ENCODE assay signal across 12 cellular contexts in the genomic region with DNA sequence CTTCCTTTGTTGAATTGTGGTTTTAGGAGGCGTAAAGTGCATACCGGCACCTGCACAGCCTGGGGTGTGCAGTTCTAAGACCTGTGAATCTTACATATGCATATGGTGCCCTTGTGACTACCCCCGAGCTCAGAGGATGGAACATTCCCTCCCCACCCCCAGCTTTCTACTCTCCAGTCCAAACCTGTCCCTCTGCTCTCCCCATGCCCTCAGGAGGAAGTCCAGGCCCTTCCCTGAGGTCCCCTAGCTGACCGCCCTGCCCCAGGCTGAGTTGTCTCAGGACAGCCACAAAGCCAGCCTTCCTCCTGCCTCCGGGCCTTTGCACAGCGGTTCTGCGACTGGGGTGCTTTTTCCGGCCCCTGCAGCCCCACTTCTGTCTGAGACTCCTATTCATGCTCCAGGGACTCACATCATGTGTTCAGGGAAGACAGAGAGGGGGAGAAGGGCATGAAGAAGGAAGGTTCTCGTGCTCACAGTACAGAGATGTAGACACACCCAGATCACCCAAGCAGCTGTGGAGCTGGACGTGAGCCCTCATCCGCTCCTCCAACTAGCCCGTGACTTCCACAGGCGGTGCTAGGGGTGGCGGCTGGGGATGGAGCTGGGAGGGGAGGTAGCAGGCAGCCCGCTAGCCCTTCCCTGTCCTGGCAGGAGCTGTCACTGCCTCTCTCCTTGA. TPM values are rescaled to one million over a fixed set of nuclear protein-coding genes. Genes with fewer than 3 reads are reported as not detected.
DNase-seq lines count a peak whose midpoint lies in the region; ATAC-seq, FAIRE-seq and TF ChIP-seq lines count a peak whose summit lies in the region.
"Had no signal": no experiment of that assay in that cellular context is flagged by ENCODE, and none has a peak within 500 bp of the region (broad histone marks: within the 10 kb centered on the region; RNA-seq: fewer than 3 reads in every experiment).

No MANE protein-coding gene starts in this region.

- TF ChIP-seq POLR2A in IMR-90 (IDR thresholded peaks at IDR 0.05; ENCODE audit: low read depth, low read length) (no peak), GM12891 (IDR thresholded peaks at IDR 0.05; ENCODE audit: low read depth, low read length) (no peak)

- no peak overlapping the region for H4K5ac ChIP-seq in IMR-90 (ENCODE audit: low read depth, low read length)

- H2AK9ac ChIP-seq in IMR-90 (replicated peaks; ENCODE audit: low read depth, low read length, poor library complexity), result no peak overlapping the region

- CTCF ChIA-PET in BJ (lab: Yijun Ruan, JAX) (no interaction called here), IMR-90 (lab: Yijun Ruan, JAX) (no interaction called here)

- no peak overlapping the region for H2BK120ac ChIP-seq in IMR-90 (ENCODE audit: low read depth, low read length)

- H3K79me1 ChIP-seq in IMR-90 (ENCODE audit: low read depth in 1 of 2, low read length in 2 of 2), result no peaks in the 10 kb centered on the region

- in situ Hi-C loops in IMR-90 (cut with MboI; ENCODE audit: low sequenced_read_pairs), result no loop called here

- no peak overlapping the region for H2BK5ac ChIP-seq in IMR-90 (ENCODE audit: low read depth, low read length, poor library complexity, severe bottlenecking)

- no TSS peak for BruUV-seq in IMR-90 (replicated peaks; lab: Mats Ljungman, UMichigan)

- H3K9ac ChIP-seq in IMR-90 (ENCODE audit: low read depth, low read length), result no peak overlapping the region
- H3K9ac ChIP-seq: KMS-11 had no signal

- H3K9me3 ChIP-seq in IMR-90 (ENCODE audit: control insufficient read depth, insufficient read depth, low read length), result no peaks in the 10 kb centered on the region

- FAIRE-seq in GM12891 (lab: Jason Lieb, UNC), result no peak
- FAIRE-seq: endothelial cell of umbilical vein had no signal

- H2BK15ac ChIP-seq in IMR-90 (ENCODE audit: low read depth, low read length), result no peak overlapping the region

- no peak for TF ChIP-seq RAD21 in IMR-90 (IDR thresholded peaks at IDR 0.05; ENCODE audit: low read length)

- H3K18ac ChIP-seq in IMR-90 (ENCODE audit: low read depth, low read length), result no peak overlapping the region

- H3K4me2 ChIP-seq in IMR-90 (ENCODE audit: low read depth, low read length), result no peak overlapping the region
- H3K4me2 ChIP-seq: KMS-11 had no signal

- no peak overlapping the region for H2BK20ac ChIP-seq in IMR-90 (ENCODE audit: low read depth, low read length)

- no peak overlapping the region for H2AK5ac ChIP-seq in IMR-90 (ENCODE audit: low read depth, low read length)

- no peak for TF ChIP-seq CTCF in BJ (IDR thresholded peaks at IDR 0.05; ENCODE audit: insufficient read depth, low read depth, low read length)
- TF ChIP-seq CTCF in IMR-90 (conservative IDR thresholded peaks at IDR 0.05; ENCODE audit: low read depth, low read length), result no peak
- no peak for TF ChIP-seq CTCF in dorsolateral prefrontal cortex (IDR thresholded peaks at IDR 0.05 in 54 of 56, conservative IDR thresholded peaks at IDR 0.05 in 2 of 56; ENCODE audit: low read depth in 1 of 56, partially characterized antibody in 56 of 56)

- H3K56ac ChIP-seq in IMR-90 (ENCODE audit: extremely low read depth, insufficient read depth, low read length), result no peak overlapping the region

- dilution Hi-C loops in IMR-90 (cut with HindIII; ENCODE audit: low sequenced_read_pairs, unreplicated experiment), result no loop called here

- POLR2A ChIA-PET in BJ (lab: Charles Lee), result no interaction called here
- POLR2A ChIA-PET in IMR-90 (lab: Charles Lee; ENCODE audit: unreplicated experiment), result no interaction called here

- H3K4me3 ChIP-seq in BJ (ENCODE audit: low read depth, low read length) (no peak overlapping the region), IMR-90 (ENCODE audit: insufficient read depth, low read depth, low read length) (no peak overlapping the region), dorsolateral prefrontal cortex (no peak overlapping the region)

- H3K27ac ChIP-seq in IMR-90 (ENCODE audit: insufficient read depth, low read length) (no peak overlapping the region), dorsolateral prefrontal cortex (peak overlapping the region in 51 of 59 donors; percentile 4 to 98 (median 57))
- H3K27ac ChIP-seq: KMS-11 had no signal

- H3K36me3 ChIP-seq in BJ (ENCODE audit: control insufficient read depth, insufficient read depth, low read length), result no peaks in the 10 kb centered on the region
- no peaks in the 10 kb centered on the region for H3K36me3 ChIP-seq in IMR-90 (ENCODE audit: control insufficient read depth, insufficient read depth, low read length)

- no peak overlapping the region for H3K4ac ChIP-seq in IMR-90 (ENCODE audit: low read depth, low read length)

- H3K14ac ChIP-seq in IMR-90 (replicated peaks; ENCODE audit: low read depth, low read length), result no peak overlapping the region

- no peak for ATAC-seq in IMR-90 (ENCODE audit: low read depth)
- ATAC-seq in HG03565 (IDR thresholded peaks at IDR 0.05; ENCODE audit: unreplicated experiment), result no peak
- ATAC-seq: activated CD4-positive, alpha-beta T cell treated with anti-CD3 and anti-CD28 coated beads for 36 hours had no signal

- no peak overlapping the region for H4K91ac ChIP-seq in IMR-90 (ENCODE audit: insufficient read depth, low read depth, low read length)

- H3K23ac ChIP-seq in IMR-90 (ENCODE audit: low read depth, low read length), result no peak overlapping the region

- DNase-seq in BJ (ENCODE audit: low read depth), result peak; percentile 2
- DNase-seq in IMR-90, result peak; percentile 14
- DNase-seq in dorsolateral prefrontal cortex, result peak in 3 of 10 donors; percentile 47 to 62 (median 54)
- DNase-seq in nucleus accumbens (lab: John Stamatoyannopoulos, UW), result peak in 30 of 56 donors; percentile 15 to 84 (median 41)
- no peak for DNase-seq in GM12891 (ENCODE audit: insufficient read length, low spot score)
- no peak for DNase-seq in hepatic stellate cell (ENCODE audit: low spot score)
- no peak for DNase-seq in DMS53 (lab: John Stamatoyannopoulos, UW)
- DNase-seq: activated CD4-positive, alpha-beta T cell treated with anti-CD3 and anti-CD28 coated beads for 36 hours had no signal

- no CpG with 5 or more reads among the region's 15 CpGs for WGBS in IMR-90 (ENCODE audit: extremely low coverage in 2 of 2, insufficient read length in 1 of 2), 2 experiments

- H4K8ac ChIP-seq in IMR-90 (ENCODE audit: low read depth in 2 of 2, low read length in 2 of 2), result no peak overlapping the region

- peaks cover 13% of the 10 kb centered on the region; the same call in 1 of the 2 replicates for H3K4me1 ChIP-seq in IMR-90 (ENCODE audit: control insufficient read depth, insufficient read depth, low read length)

- no peaks in the 10 kb centered on the region for H3K27me3 ChIP-seq in BJ (ENCODE audit: control insufficient read depth, insufficient read depth, low read length)
- H3K27me3 ChIP-seq in IMR-90 (ENCODE audit: control insufficient read depth, insufficient read depth, low read length), result no peaks in the 10 kb centered on the region; the same call in 1 of the 2 replicates
- H3K27me3 ChIP-seq in dorsolateral prefrontal cortex, result no peaks in the 10 kb centered on the region

- no peak overlapping the region for H2AFZ ChIP-seq in IMR-90 (replicated peaks; ENCODE audit: low read length, poor library complexity)

- intact Hi-C loops in IMR-90 (cut with micrococcal nuclease) (no loop called here), dorsolateral prefrontal cortex (cut with DNase I) (no loop called here)

- H4K20me1 ChIP-seq in IMR-90 (ENCODE audit: insufficient read depth, low read length), result peaks cover 7% of the 10 kb centered on the region

- no peaks in the 10 kb centered on the region; the same call in none of the 2 replicates for H3K9me1 ChIP-seq in IMR-90 (ENCODE audit: insufficient read depth, low read length)

TF ChIP-seq in IMR-90, 13 proteins besides CTCF, POLR2A, EP300 and RAD21 (continues in another document):
- TF ChIP-seq, protein P1, sequence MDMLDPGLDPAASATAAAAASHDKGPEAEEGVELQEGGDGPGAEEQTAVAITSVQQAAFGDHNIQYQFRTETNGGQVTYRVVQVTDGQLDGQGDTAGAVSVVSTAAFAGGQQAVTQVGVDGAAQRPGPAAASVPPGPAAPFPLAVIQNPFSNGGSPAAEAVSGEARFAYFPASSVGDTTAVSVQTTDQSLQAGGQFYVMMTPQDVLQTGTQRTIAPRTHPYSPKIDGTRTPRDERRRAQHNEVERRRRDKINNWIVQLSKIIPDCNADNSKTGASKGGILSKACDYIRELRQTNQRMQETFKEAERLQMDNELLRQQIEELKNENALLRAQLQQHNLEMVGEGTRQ (IDR thresholded peaks at IDR 0.05; ENCODE audit: low read depth, low read length), result no peak
- TF ChIP-seq RFX5 (IDR thresholded peaks at IDR 0.05; ENCODE audit: low read depth, low read length) (no peak), CEBPB (IDR thresholded peaks at IDR 0.05; ENCODE audit: low read depth, low read length) (no peak), MAFK (IDR thresholded peaks at IDR 0.05; ENCODE audit: low read depth, low read length) (no peak), BHLHE40 (IDR thresholded peaks at IDR 0.05; ENCODE audit: low read depth, low read length) (no peak), SMC3 (IDR thresholded peaks at IDR 0.05; ENCODE audit: low read depth, low read length) (no peak), FOS (IDR thresholded peaks at IDR 0.05; ENCODE audit: low read depth, low read length) (no peak)

TF ChIP-seq in GM12891, 5 proteins besides CTCF, POLR2A, EP300 and RAD21:
- TF ChIP-seq PAX5 (IDR thresholded peaks at IDR 0.05; ENCODE audit: insufficient read depth, low read length, severe bottlenecking) (no peak), TAF1 (IDR thresholded peaks at IDR 0.05; ENCODE audit: low read depth, low read length) (no peak), POU2F2 (IDR thresholded peaks at IDR 0.05; ENCODE audit: low read depth, low read length) (no peak), SPI1 (IDR thresholded peaks at IDR 0.05; ENCODE audit: low read depth, low read length) (no peak), POLR2AphosphoS5 (IDR thresholded peaks at IDR 0.05; ENCODE audit: low read depth, low read length) (no peak)

RNA-seq across cellular contexts. Expression of a gene that starts 50.7 kb away (rescaled TPM):
- polyA plus RNA-seq in BJ (2011; rRNA removed) (0.32 and 0.42 TPM in 2 replicates), IMR-90 (2012; rRNA removed) (0.07 TPM in 1 of 2 replicates, not detected in the other)
- 0.46 and 0.52 TPM in 2 replicates for polyA minus RNA-seq in BJ (2011; rRNA and poly(A)+ RNA removed)
- total RNA-seq in IMR-90 (2012; rRNA removed) (under 0.01 TPM in 2 replicates), dorsolateral prefrontal cortex (10 to 100 TPM in 101 of 120 experiments, 1 to 10 TPM in 19; 5.1 to 24.0 (median 13.6) TPM)
- 0.08 TPM in 1 of 2 replicates, not detected in the other for polyA plus RNA-seq in IMR-90 (2012; cell fraction: cytosol; rRNA removed)
- polyA plus RNA-seq in IMR-90 (2012; cell fraction: nucleus; rRNA removed; ENCODE audit: low replicate concordance), result 0.02 and 0.05 TPM in 2 replicates
- 0.05 TPM for polyA plus RNA-seq in GM12891 (2012; ENCODE audit: low read depth, missing spikeins)
- total RNA-seq: endothelial cell of umbilical vein, pulmonary artery endothelial cell had no signal
- polyA plus RNA-seq: endothelial cell of umbilical vein had no signal

Comparison
In these comparisons a context has a peak if more than half of its experiments do, and no peak if none do; other contexts are left out.
1. DNase-seq: peak in BJ (single experiment), IMR-90 (single experiment) and nucleus accumbens (30 of 56); none in GM12891 (single experiment), hepatic stellate cell (single experiment) and DMS53 (single experiment).